8 cellular contexts compared by ENCODE assay signal in the genomic region with DNA sequence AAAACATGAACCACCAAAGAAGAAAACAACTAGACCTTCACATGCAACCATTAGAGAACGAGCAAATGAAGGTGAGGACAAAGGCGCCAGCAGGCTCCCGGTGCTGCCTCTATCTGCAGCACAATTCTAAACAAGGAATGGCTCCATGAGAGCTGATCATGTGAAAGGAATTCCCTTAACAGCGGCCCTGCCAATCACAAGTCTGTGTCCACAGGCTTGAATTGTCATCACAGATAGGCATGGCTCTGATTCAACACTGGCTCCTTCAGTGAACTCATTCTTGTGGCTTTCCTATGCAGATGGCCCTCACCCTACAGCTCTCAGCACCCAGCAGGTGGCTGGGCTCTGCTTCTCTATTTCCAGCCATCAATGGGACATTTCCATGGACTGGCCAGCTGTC. TPM values are rescaled to one million over a fixed set of nuclear protein-coding genes. Genes with fewer than 3 reads are reported as not detected.
A peak's percentile ranks its signal among the peaks of the same experiment; 100 is the strongest.
DNase-seq lines count a peak whose midpoint lies in the region; ATAC-seq, FAIRE-seq and TF ChIP-seq lines count a peak whose summit lies in the region.
"Had no signal": no experiment of that assay in that cellular context is flagged by ENCODE, and none has a peak within 500 bp of the region (broad histone marks: within the 10 kb centered on the region; RNA-seq: fewer than 3 reads in every experiment).

No MANE protein-coding gene starts in this region.

- peak overlapping the region; percentile 58 to 64 for H3K27ac ChIP-seq in thoracic aorta

- H3K36me3 ChIP-seq in thoracic aorta: peaks cover 6% of the 10 kb centered on the region

- DNase-seq in HTR-8/SVneo (ENCODE audit: insufficient read length, low spot score) (peak; percentile 54), SW480 (ENCODE audit: low spot score) (peak; percentile 51), cardiac septum (ENCODE audit: low spot score) (peak; percentile 77), thoracic aorta (ENCODE audit: low spot score) (no peak), COLO829 (ENCODE audit: low spot score) (no peak)
- DNase-seq in central memory CD4-positive, alpha-beta T cell: no peak

- intact Hi-C loops in cardiac septum (cut with DNase I): loop anchor here (2.0 to 5.0 kb wide), 2 partner anchors 46 to 74 kb away; a partner anchor contains a TSS

- ATAC-seq in thoracic aorta (ENCODE audit: insufficient number of reproducible peaks, low FRiP score, low read depth): peak; percentile 66
- no peak for ATAC-seq in HG03196 (IDR thresholded peaks at IDR 0.05; ENCODE audit: unreplicated experiment)
- ATAC-seq: esophagus mucosa had no signal

- no peak overlapping the region for H3K4me3 ChIP-seq in thoracic aorta

- peaks cover 9% of the 10 kb centered on the region for H3K9me3 ChIP-seq in thoracic aorta

- peaks cover 14 to 42% of the 10 kb centered on the region in 2 donors for H3K4me1 ChIP-seq in thoracic aorta (ENCODE audit: control insufficient read depth in 1 of 2, low read depth in 2 of 2)

- no peak for FAIRE-seq in HTR-8/SVneo (lab: Jason Lieb, UNC)

- H3K27me3 ChIP-seq in thoracic aorta (replicated peaks; ENCODE audit: insufficient read depth): no peaks in the 10 kb centered on the region

- no peak for TF ChIP-seq CTCF in thoracic aorta (IDR thresholded peaks at IDR 0.05)

RNA-seq across cellular contexts. Expression of a gene that starts 36.3 kb away (rescaled TPM):
- total RNA-seq in cardiac septum: 55.1 TPM
- 100 to 1,000 TPM; 144 to 296 TPM for total RNA-seq in thoracic aorta

Comparison
In these comparisons a context has a peak if more than half of its experiments do, and no peak if none do; other contexts are left out.
1. DNase-seq: peak in HTR-8/SVneo (single experiment), SW480 (single experiment) and cardiac septum (single experiment); none in thoracic aorta (single experiment), central memory CD4-positive, alpha-beta T cell (single experiment) and COLO829 (single experiment).